22 cellular contexts compared by ENCODE assay signal in genomic region chr20:61320617-61321200, GRCh38.
A peak's percentile ranks its signal among the peaks of the same experiment; 100 is the strongest.
DNase-seq lines count a peak whose midpoint lies in the region; ATAC-seq and TF ChIP-seq lines count a peak whose summit lies in the region.
"Had no signal": no experiment of that assay in that cellular context is flagged by ENCODE, and none has a peak within 500 bp of the region (broad histone marks: within the 10 kb centered on the region; RNA-seq: fewer than 3 reads in every experiment).

No MANE protein-coding gene starts in this region.

- DNase-seq in DMS79 (lab: John Stamatoyannopoulos, UW) (peak; percentile 7), RPMI8226 (peak; percentile 82), nephron progenitor cell (no peak), upper lobe of right lung (peak; percentile 56), DMS153 treated with DMSO at 0.1 percent for 48 hours (lab: John Stamatoyannopoulos, UW; ENCODE audit: unreplicated experiment) (no peak)
- DNase-seq: C1 segment of cervical spinal cord; CD4-positive, alpha-beta memory T cell; COR-L47; GF-D8; NCI-H1048; NCI-H1417 treated with DMSO at 0.1 percent for 48 hours; NCI-H187; NCI-H2081 treated with DMSO at 0.1 percent for 48 hours; NCI-H2171; NCI-H524; Peyer's patch; SK-N-SH; SW 1271 had no signal

- no peak overlapping the region for H3K27ac ChIP-seq in upper lobe of right lung
- H3K27ac ChIP-seq: HL-60, Peyer's patch had no signal

- H3K27me3 Mint-ChIP-seq in nephron progenitor cell (ENCODE audit: low read depth, poor library complexity), result peaks cover 16% of the 10 kb centered on the region
- H3K27me3 Mint-ChIP-seq: CD4-positive, alpha-beta memory T cell had no signal

- no peaks in the 10 kb centered on the region for H3K9me3 Mint-ChIP-seq in nephron progenitor cell

- intact Hi-C loops in upper lobe of right lung (cut with DNase I), result no loop called here

- no peak overlapping the region for H3K4me3 Mint-ChIP-seq in nephron progenitor cell

- no peak overlapping the region for H3K4me3 ChIP-seq in upper lobe of right lung
- H3K4me3 ChIP-seq: Peyer's patch had no signal

- H3K9me3 ChIP-seq in upper lobe of right lung, result no peaks in the 10 kb centered on the region
- H3K9me3 ChIP-seq: Peyer's patch, SK-N-SH had no signal

- no peaks in the 10 kb centered on the region for H3K36me3 ChIP-seq in upper lobe of right lung
- H3K36me3 ChIP-seq: Peyer's patch had no signal

- peak overlapping the region; percentile 45 for H3K27ac Mint-ChIP-seq in nephron progenitor cell
- H3K27ac Mint-ChIP-seq: CD4-positive, alpha-beta memory T cell had no signal

- H3K4me1 ChIP-seq in upper lobe of right lung, result no peaks in the 10 kb centered on the region
- H3K4me1 ChIP-seq: Peyer's patch had no signal

- H3K36me3 Mint-ChIP-seq in nephron progenitor cell (ENCODE audit: low read depth), result no peaks in the 10 kb centered on the region
- H3K36me3 Mint-ChIP-seq: CD4-positive, alpha-beta memory T cell had no signal

- ATAC-seq in upper lobe of right lung (no peak), HG03025 (IDR thresholded peaks at IDR 0.05; ENCODE audit: low FRiP score, unreplicated experiment) (no peak), HG03354 (IDR thresholded peaks at IDR 0.05; ENCODE audit: poor library complexity, severe bottlenecking, unreplicated experiment) (no peak)
- ATAC-seq: HCT116 had no signal

- H3K4me1 Mint-ChIP-seq in nephron progenitor cell, result peaks cover 34% of the 10 kb centered on the region
- H3K4me1 Mint-ChIP-seq: CD4-positive, alpha-beta memory T cell had no signal

- H3K27me3 ChIP-seq in upper lobe of right lung, result no peaks in the 10 kb centered on the region
- H3K27me3 ChIP-seq: Peyer's patch had no signal

- TF ChIP-seq CTCF in nephron progenitor cell (IDR thresholded peaks at IDR 0.05) (no peak), upper lobe of right lung (IDR thresholded peaks at IDR 0.05) (no peak)

Comparison
In these comparisons a context has a peak if more than half of its experiments do, and no peak if none do; other contexts are left out.
1. DNase-seq: peak in DMS79 (single experiment), RPMI8226 (single experiment) and upper lobe of right lung (single experiment); none in nephron progenitor cell (single experiment) and DMS153 treated with DMSO at 0.1 percent for 48 hours (single experiment).